ENCODE assay signal across 14 cellular contexts in genomic region chr4:3284734-3285557, GRCh38.
"Had no signal": no experiment of that assay in that cellular context is flagged by ENCODE, and none has a peak within 500 bp of the region (broad histone marks: within the 10 kb centered on the region; RNA-seq: fewer than 3 reads in every experiment).

No MANE protein-coding gene starts in this region.

- DNase-seq: activated CD4-positive, alpha-beta T cell treated with anti-CD3 and anti-CD28 coated beads, Interleukin-2, amount 50 U/mL, for 48 hours; activated CD4-positive, CD25-positive, alpha-beta regulatory T cell treated with anti-CD3 and anti-CD28 coated beads, Interleukin-2, amount 50 U/mL, for 72 hours; activated gamma-delta T cell; anterior cingulate cortex; esophagus squamous epithelium; glutamatergic neuron; immature natural killer cell; natural killer cell; occipital lobe; stimulated activated CD4-positive, alpha-beta T cell treated with anti-CD3 and anti-CD28 coated beads, Interleukin-4, amount 100 ng/mL, for 4 hours had no signal

- H3K4me1 Mint-ChIP-seq: immature natural killer cell, natural killer cell had no signal

- H3K9me3 ChIP-seq: esophagus squamous epithelium, mucosa of descending colon, vagina had no signal

- H3K4me3 ChIP-seq: esophagus squamous epithelium, mucosa of descending colon, vagina had no signal

- H3K9me3 Mint-ChIP-seq: natural killer cell had no signal

- H3K36me3 ChIP-seq: esophagus squamous epithelium, vagina had no signal

- H3K27me3 ChIP-seq: vagina had no signal

- H3K36me3 Mint-ChIP-seq: activated naive CD8-positive, alpha-beta T cell treated with anti-CD3 and anti-CD28 coated beads, Interleukin-2, amount 10 ng/mL, durations not matched to agents 7 days and 5 days; natural killer cell had no signal

- H3K27ac ChIP-seq: esophagus squamous epithelium, vagina had no signal

- ATAC-seq: mucosa of descending colon had no signal

- H3K27ac Mint-ChIP-seq: activated naive CD8-positive, alpha-beta T cell treated with anti-CD3 and anti-CD28 coated beads, Interleukin-2, amount 10 ng/mL, durations not matched to agents 7 days and 5 days; immature natural killer cell; natural killer cell; stimulated activated naive CD8-positive, alpha-beta T cell treated with anti-CD3 and anti-CD28 coated beads, Interleukin-15, amount 100 ng/mL, for 72 hours had no signal

- H3K4me3 Mint-ChIP-seq: activated naive CD8-positive, alpha-beta T cell treated with anti-CD3 and anti-CD28 coated beads, Interleukin-2, amount 10 ng/mL, durations not matched to agents 7 days and 5 days; stimulated activated naive CD8-positive, alpha-beta T cell treated with anti-CD3 and anti-CD28 coated beads, Interleukin-15, amount 100 ng/mL, for 72 hours had no signal
